Comparison of ENCODE assay signal across 35 cellular contexts in genomic region chr3:135581806-135582205, GRCh38.
"Had no signal": no experiment of that assay in that cellular context is flagged by ENCODE, and none has a peak within 500 bp of the region (broad histone marks: within the 10 kb centered on the region; RNA-seq: fewer than 3 reads in every experiment).

No MANE protein-coding gene starts in this region.

- ATAC-seq: activated CD4-positive, alpha-beta T cell treated with anti-CD3 and anti-CD28 coated beads for 36 hours; activated CD4-positive, CD25-positive, alpha-beta regulatory T cell treated with anti-CD3 and anti-CD28 coated beads, Interleukin-2, amount 50 U/mL, for 24 hours; activated CD8-positive, alpha-beta memory T cell treated with anti-CD3 and anti-CD28 coated beads, Interleukin-2, amount 10 ng/mL, durations not matched to agents 7 days and 5 days; activated CD8-positive, alpha-beta T cell treated with anti-CD3 and anti-CD28 coated beads, Interleukin-2, amount 10 ng/mL, durations not matched to agents 7 days and 5 days; activated naive CD4-positive, alpha-beta T cell treated with anti-CD3 and anti-CD28 coated beads, Interleukin-2, amount 50 U/mL, for 72 hours; activated T-cell treated with anti-CD3 and anti-CD28 coated beads, Interleukin-2, amount 50 U/mL, for 4 hours; activated T-cell treated with anti-CD3 and anti-CD28 coated beads, Interleukin-2, amount 50 U/mL, for 72 hours; activated T-helper 17 cell treated with anti-CD3 and anti-CD28 coated beads, Interleukin-2, amount 50 U/mL, for 72 hours; body of pancreas had no signal

- H3K9me3 ChIP-seq: adrenal gland, body of pancreas had no signal

- DNase-seq: activated CD4-positive, alpha-beta memory T cell treated with anti-CD3 and anti-CD28 coated beads, Interleukin-2, amount 10 ng/mL, durations not matched to agents 7 days and 5 days; activated CD4-positive, alpha-beta T cell treated with anti-CD3 and anti-CD28 coated beads for 1 hour; activated CD4-positive, alpha-beta T cell treated with anti-CD3 and anti-CD28 coated beads for 36 hours; activated CD4-positive, alpha-beta T cell treated with anti-CD3 and anti-CD28 coated beads for 48 hours; activated CD4-positive, alpha-beta T cell treated with anti-CD3 and anti-CD28 coated beads, Interleukin-2, amount 10 ng/mL, durations not matched to agents 7 days and 5 days; activated CD4-positive, alpha-beta T cell treated with anti-CD3 and anti-CD28 coated beads, Interleukin-2, amount 50 U/mL, for 48 hours; activated CD4-positive, CD25-positive, alpha-beta regulatory T cell; activated CD8-positive, alpha-beta memory T cell treated with anti-CD3 and anti-CD28 coated beads for 24 hours; activated CD8-positive, alpha-beta memory T cell treated with anti-CD3 and anti-CD28 coated beads, Interleukin-2, amount 10 ng/mL, durations not matched to agents 7 days and 5 days; activated CD8-positive, alpha-beta T cell treated with anti-CD3 and anti-CD28 coated beads, Interleukin-2, amount 10 ng/mL, durations not matched to agents 7 days and 5 days; activated effector memory CD4-positive, alpha-beta T cell treated with anti-CD3 and anti-CD28 coated beads, Interleukin-2, amount 50 U/mL, for 16 hours; activated gamma-delta T cell treated with Interleukin-2 at 50 U/mL for 16 hours; activated naive CD4-positive, alpha-beta T cell; activated naive CD4-positive, alpha-beta T cell treated with anti-CD3 and anti-CD28 coated beads for 36 hours; activated naive CD4-positive, alpha-beta T cell treated with anti-CD3 and anti-CD28 coated beads, Interleukin-2, amount 50 U/mL, for 16 hours; activated naive CD8-positive, alpha-beta T cell treated with anti-CD3 and anti-CD28 coated beads for 36 hours; activated T-cell treated with anti-CD3 and anti-CD28 coated beads for 4 hours; activated T-cell treated with anti-CD3 and anti-CD28 coated beads, Interleukin-2, amount 50 U/mL, for 1 hour; activated T-cell treated with anti-CD3 and anti-CD28 coated beads, Interleukin-2, amount 50 U/mL, for 4 hours; activated T-cell treated with anti-CD3 and anti-CD28 coated beads, Interleukin-2, amount 50 U/mL, for 72 hours; adrenal gland; amniotic stem cell; aorta; body of pancreas; brain microvascular endothelial cell; central memory CD4-positive, alpha-beta T cell; T-helper 1 cell; T-helper 2 cell; T-helper 9 cell; WERI-Rb-1 had no signal

- H3K36me3 ChIP-seq: adrenal gland, brain microvascular endothelial cell, breast epithelium, WERI-Rb-1 had no signal

- FAIRE-seq: astrocyte had no signal

- H3K4me3 ChIP-seq: adrenal gland, body of pancreas, breast epithelium had no signal

- H3K27ac ChIP-seq: adrenal gland, body of pancreas, brain microvascular endothelial cell, breast epithelium, WERI-Rb-1 had no signal

- H3K27me3 ChIP-seq: adrenal gland, body of pancreas, brain microvascular endothelial cell, breast epithelium had no signal

- H3K4me1 ChIP-seq: adrenal gland, body of pancreas, breast epithelium had no signal
